Comparison of ENCODE assay signal across 8 cellular contexts in the genomic region with DNA sequence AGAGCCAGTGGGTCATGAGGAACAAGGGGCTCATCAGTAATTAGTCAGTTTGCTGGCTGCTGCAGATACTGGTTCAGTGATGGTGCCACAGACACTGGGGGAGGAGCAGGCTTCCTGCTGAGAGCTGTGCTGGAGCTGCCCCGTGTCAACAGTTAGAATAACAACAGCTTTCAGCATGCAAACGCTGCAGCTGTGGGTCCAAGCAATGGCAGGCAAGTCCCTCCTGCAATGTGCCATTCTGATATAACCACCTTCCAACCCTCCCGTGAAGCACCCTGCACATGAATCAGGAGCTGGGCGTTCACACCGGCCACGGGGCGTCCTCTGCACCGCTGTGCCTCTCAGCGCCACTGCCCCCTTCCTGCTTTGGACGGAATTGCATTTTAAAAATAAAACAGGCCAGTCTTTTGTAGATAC.
DNase-seq lines count a peak whose midpoint lies in the region; ATAC-seq lines count a peak whose summit lies in the region.

No MANE protein-coding gene starts in this region.

- no peak overlapping the region for H2BK12ac ChIP-seq in neuronal stem cell (ENCODE audit: low read length)

- no peak overlapping the region for H2BK120ac ChIP-seq in neuronal stem cell (ENCODE audit: low read depth, low read length)

- H2BK5ac ChIP-seq in neuronal stem cell (ENCODE audit: low read length) = no peak overlapping the region

- no peak overlapping the region for H3K18ac ChIP-seq in neuronal stem cell (ENCODE audit: low read length)

- no peak overlapping the region for H2BK15ac ChIP-seq in neuronal stem cell (ENCODE audit: low read length)

- H3K27ac ChIP-seq in HUES64 (ENCODE audit: low read depth, low read length) (no peak overlapping the region), neuronal stem cell (replicated peaks; ENCODE audit: low read length) (no peak overlapping the region)

- no peak overlapping the region for H3K4me3 Mint-ChIP-seq in activated naive CD8-positive, alpha-beta T cell treated with anti-CD3 and anti-CD28 coated beads, Interleukin-2, amount 10 ng/mL, durations not matched to agents 7 days and 5 days

- no peak overlapping the region for H3K23ac ChIP-seq in neuronal stem cell (ENCODE audit: low read depth, low read length, poor library complexity)

- H3K27me3 Mint-ChIP-seq in activated naive CD8-positive, alpha-beta T cell treated with anti-CD3 and anti-CD28 coated beads, Interleukin-2, amount 10 ng/mL, durations not matched to agents 7 days and 5 days = peaks cover 11% of the 10 kb centered on the region

- no peak overlapping the region for H2AK5ac ChIP-seq in neuronal stem cell (ENCODE audit: low read depth, low read length)

- H2AFZ ChIP-seq in neuronal stem cell (ENCODE audit: low read length) = peak overlapping the region; percentile 37

- H3K4me2 ChIP-seq in neuronal stem cell (ENCODE audit: insufficient read depth, low read length, poor library complexity, severe bottlenecking) = no peak overlapping the region

- H3K9me3 ChIP-seq in ES-I3 (ENCODE audit: control insufficient read depth, insufficient read depth, low read length) = peaks cover 4% of the 10 kb centered on the region; the same call in 1 of the 2 replicates
- H3K9me3 ChIP-seq in HUES64 (ENCODE audit: insufficient read depth, low read depth, low read length) = no peaks in the 10 kb centered on the region
- peaks cover 0 to 11% of the 10 kb centered on the region in 2 donors for H3K9me3 ChIP-seq in neuronal stem cell (replicated peaks in 1 of 2; ENCODE audit: control insufficient read depth in 2 of 2, insufficient read depth in 1 of 2, low read depth in 1 of 2, low read length in 2 of 2)

- H3K79me1 ChIP-seq in neuronal stem cell (ENCODE audit: low read depth, low read length) = no peaks in the 10 kb centered on the region

- H3K27me3 ChIP-seq in HUES64 (ENCODE audit: insufficient read depth, low read length) (no peaks in the 10 kb centered on the region), neuronal stem cell (ENCODE audit: control insufficient read depth in 3 of 3, insufficient read depth in 3 of 3, low read depth in 1 of 3, low read length in 3 of 3) (no peaks in the 10 kb centered on the region)

- H3K4me3 ChIP-seq in HUES64 (ENCODE audit: low read length) (peak overlapping the region; percentile 36; the same call in 1 of the 2 replicates), neuronal stem cell (ENCODE audit: low read length in 2 of 2) (peak overlapping the region in 1 of 2 donors; percentile 54)

- 3% methylated on average over 10 of the region's 10 CpGs for WGBS in HUES64
- no CpG with 5 or more reads among the region's 10 CpGs for WGBS in neuronal stem cell (ENCODE audit: extremely low coverage in 2 of 2, insufficient read length in 2 of 2, insufficient replicate concordance in 1 of 2), 2 donors

- no peaks in the 10 kb centered on the region for H3K4me1 Mint-ChIP-seq in activated naive CD8-positive, alpha-beta T cell treated with anti-CD3 and anti-CD28 coated beads, Interleukin-2, amount 10 ng/mL, durations not matched to agents 7 days and 5 days

- H3K4me1 ChIP-seq in ES-I3 (ENCODE audit: insufficient read depth, low read length) (no peaks in the 10 kb centered on the region), HUES64 (ENCODE audit: insufficient read depth, low read length) (0 out of 2 replicates have a peak, but pooled peaks cover 3% of the 10 kb centered on the region), neuronal stem cell (ENCODE audit: control insufficient read depth in 2 of 2, insufficient read depth in 1 of 2, low read depth in 1 of 2, low read length in 2 of 2) (peaks cover 1 to 6% of the 10 kb centered on the region in 2 donors)

- H3K36me3 ChIP-seq in ES-I3 (ENCODE audit: insufficient read depth, low read length) (no peaks in the 10 kb centered on the region), HUES64 (ENCODE audit: insufficient read depth, low read length) (no peaks in the 10 kb centered on the region), neuronal stem cell (replicated peaks in 1 of 2; ENCODE audit: control insufficient read depth in 2 of 2, insufficient read depth in 2 of 2, low read length in 2 of 2) (no peaks in the 10 kb centered on the region)

- DNase-seq in activated naive CD8-positive, alpha-beta T cell treated with anti-CD3 and anti-CD28 coated beads, Interleukin-2, amount 10 ng/mL, durations not matched to agents 7 days and 5 days = no peak
- DNase-seq in neuronal stem cell (ENCODE audit: low spot score) (no peak), NCI-H2171 treated with DMSO at 0.1 percent for 48 hours (lab: John Stamatoyannopoulos, UW) (no peak), pons (ENCODE audit: low spot score) (no peak), activated gamma-delta T cell treated with Interleukin-2 at 50 U/mL for 16 hours (no peak), NCI-H2227 treated with DMSO at 0.1 percent for 48 hours (lab: John Stamatoyannopoulos, UW) (no peak)

- H4K8ac ChIP-seq in neuronal stem cell (ENCODE audit: low read depth, low read length) = no peak overlapping the region

- H3K4ac ChIP-seq in neuronal stem cell (ENCODE audit: low read length) = no peak overlapping the region

- POLR2A ChIA-PET in activated naive CD8-positive, alpha-beta T cell treated with anti-CD3 and anti-CD28 coated beads, Interleukin-2, amount 10 ng/mL, durations not matched to agents 7 days and 5 days (lab: Charles Lee) = no interaction called here

- H3K9me3 Mint-ChIP-seq in activated naive CD8-positive, alpha-beta T cell treated with anti-CD3 and anti-CD28 coated beads, Interleukin-2, amount 10 ng/mL, durations not matched to agents 7 days and 5 days = peaks cover 2% of the 10 kb centered on the region

- H3K9ac ChIP-seq in ES-I3 (ENCODE audit: low read depth, low read length) = peak overlapping the region; percentile 36; the same call in 1 of the 2 replicates
- no peak overlapping the region for H3K9ac ChIP-seq in HUES64 (ENCODE audit: low read depth, low read length)
- H3K9ac ChIP-seq in neuronal stem cell (ENCODE audit: low read depth, low read length, poor library complexity) = no peak overlapping the region

- no peak overlapping the region for H4K91ac ChIP-seq in neuronal stem cell (ENCODE audit: low read depth, low read length, poor library complexity)

- H3K36me3 Mint-ChIP-seq in activated naive CD8-positive, alpha-beta T cell treated with anti-CD3 and anti-CD28 coated beads, Interleukin-2, amount 10 ng/mL, durations not matched to agents 7 days and 5 days = no peaks in the 10 kb centered on the region

- ATAC-seq in activated naive CD8-positive, alpha-beta T cell treated with anti-CD3 and anti-CD28 coated beads, Interleukin-2, amount 10 ng/mL, durations not matched to agents 7 days and 5 days (ENCODE audit: low read depth) = peak; percentile 54

- H3K27ac Mint-ChIP-seq in activated naive CD8-positive, alpha-beta T cell treated with anti-CD3 and anti-CD28 coated beads, Interleukin-2, amount 10 ng/mL, durations not matched to agents 7 days and 5 days = no peak overlapping the region

- H3K14ac ChIP-seq in neuronal stem cell (ENCODE audit: low read length) = peak overlapping the region; percentile 4
